In the genomic region with DNA sequence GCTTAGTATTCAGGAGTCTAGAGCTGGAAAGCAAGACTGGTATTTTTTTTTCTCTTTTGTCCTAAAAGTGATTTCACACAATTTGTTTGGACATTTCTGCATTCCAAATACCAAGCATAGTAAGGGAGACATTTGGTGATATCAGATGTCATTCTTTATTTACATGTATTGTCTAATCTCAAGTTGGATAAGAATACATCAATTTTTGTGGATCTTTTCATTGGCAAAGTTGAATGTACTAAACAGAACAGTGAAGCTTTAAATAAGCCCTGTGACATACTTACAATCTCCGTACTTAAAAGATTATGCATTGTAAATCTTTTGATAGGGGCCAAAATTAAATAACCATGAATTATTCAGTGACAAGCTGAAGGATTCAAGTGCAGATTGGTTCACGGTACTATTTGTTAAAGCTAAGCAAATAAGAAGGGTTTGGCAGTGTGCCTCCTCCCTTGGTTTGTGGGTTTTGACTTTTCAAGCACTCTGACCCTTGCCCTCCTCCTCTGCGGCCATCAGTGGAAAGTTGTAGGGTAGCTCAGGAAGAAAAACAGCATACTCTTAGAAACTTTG, we compare ENCODE assay signal across 11 cellular contexts.
DNase-seq lines count a peak whose midpoint lies in the region; TF ChIP-seq lines count a peak whose summit lies in the region.
"Had no signal": no experiment of that assay in that cellular context is flagged by ENCODE, and none has a peak within 500 bp of the region (broad histone marks: within the 10 kb centered on the region; RNA-seq: fewer than 3 reads in every experiment).

No MANE protein-coding gene starts in this region.

- no peaks in the 10 kb centered on the region for H3K36me3 ChIP-seq in neural progenitor cell
- H3K36me3 ChIP-seq: SJSA1 had no signal

- H3K36me3 Mint-ChIP-seq in neural progenitor cell = no peaks in the 10 kb centered on the region
- H3K36me3 Mint-ChIP-seq in HFFc6 (ENCODE audit: low read depth) = no peaks in the 10 kb centered on the region
- H3K36me3 Mint-ChIP-seq: CD4-positive, alpha-beta memory T cell had no signal

- H3K27me3 ChIP-seq in neural progenitor cell = no peaks in the 10 kb centered on the region
- H3K27me3 ChIP-seq: SJSA1 had no signal

- H3K4me1 Mint-ChIP-seq in neural progenitor cell = peaks cover 10% of the 10 kb centered on the region
- no peaks in the 10 kb centered on the region for H3K4me1 Mint-ChIP-seq in HFFc6 (ENCODE audit: low read depth)
- H3K4me1 Mint-ChIP-seq: CD4-positive, alpha-beta memory T cell; stimulated activated naive CD8-positive, alpha-beta T cell treated with anti-CD3 and anti-CD28 coated beads, Interleukin-15, amount 100 ng/mL, for 72 hours had no signal

- H3K27me3 Mint-ChIP-seq in neural progenitor cell (ENCODE audit: insufficient read depth, low read depth) = no peaks in the 10 kb centered on the region
- H3K27me3 Mint-ChIP-seq in HFFc6 (ENCODE audit: insufficient read depth) = no peaks in the 10 kb centered on the region
- H3K27me3 Mint-ChIP-seq: CD4-positive, alpha-beta memory T cell; stimulated activated naive CD8-positive, alpha-beta T cell treated with anti-CD3 and anti-CD28 coated beads, Interleukin-15, amount 100 ng/mL, for 72 hours had no signal

- no peaks in the 10 kb centered on the region for H3K9me3 Mint-ChIP-seq in neural progenitor cell
- peaks cover 20% of the 10 kb centered on the region for H3K9me3 Mint-ChIP-seq in HFFc6
- H3K9me3 Mint-ChIP-seq: stimulated activated naive CD8-positive, alpha-beta T cell treated with anti-CD3 and anti-CD28 coated beads, Interleukin-15, amount 100 ng/mL, for 72 hours had no signal

- peak overlapping the region; percentile 25 for H3K4me3 ChIP-seq in coronary artery
- no peak overlapping the region for H3K4me3 ChIP-seq in neural progenitor cell
- H3K4me3 ChIP-seq: SJSA1 had no signal

- H3K4me2 ChIP-seq in neural progenitor cell = no peak overlapping the region

- no peak for TF ChIP-seq CTCF in coronary artery (IDR thresholded peaks at IDR 0.05)
- no peak for TF ChIP-seq CTCF in neural progenitor cell (IDR thresholded peaks at IDR 0.05)
- TF ChIP-seq CTCF in HFFc6 (IDR thresholded peaks at IDR 0.05) = no peak

- peak overlapping the region in 1 of 2 donors; percentile 55 for H3K27ac ChIP-seq in coronary artery
- H3K27ac ChIP-seq in neural progenitor cell = no peak overlapping the region
- H3K27ac ChIP-seq: SJSA1 had no signal

- no peaks in the 10 kb centered on the region for H3F3A ChIP-seq in neural progenitor cell (ENCODE audit: low read depth)

- H2AFZ ChIP-seq in neural progenitor cell (replicated peaks) = peak overlapping the region; percentile 29

- no peaks in the 10 kb centered on the region for H3K79me2 ChIP-seq in neural progenitor cell (ENCODE audit: low read depth)

- H4K20me1 ChIP-seq in neural progenitor cell (ENCODE audit: low read depth) = no peaks in the 10 kb centered on the region

- no peaks in the 10 kb centered on the region for H3K9me3 ChIP-seq in neural progenitor cell (ENCODE audit: low read depth)
- H3K9me3 ChIP-seq: SJSA1 had no signal

- H3K27ac Mint-ChIP-seq in neural progenitor cell (no peak overlapping the region), HFFc6 (no peak overlapping the region)
- H3K27ac Mint-ChIP-seq: CD4-positive, alpha-beta memory T cell; stimulated activated naive CD8-positive, alpha-beta T cell treated with anti-CD3 and anti-CD28 coated beads, Interleukin-15, amount 100 ng/mL, for 72 hours had no signal

- no peak overlapping the region for H3K9ac ChIP-seq in neural progenitor cell

- DNase-seq in DMS153 treated with DMSO at 0.1 percent for 48 hours (lab: John Stamatoyannopoulos, UW; ENCODE audit: unreplicated experiment) (peak; percentile 54), NCI-H345 (lab: John Stamatoyannopoulos, UW) (peak; percentile 53), coronary artery (ENCODE audit: low spot score) (no peak), neural progenitor cell (ENCODE audit: low spot score) (peak; percentile 6), activated gamma-delta T cell treated with Interleukin-2 at 50 U/mL for 16 hours (no peak), HFFc6 (no peak), amniotic stem cell (lab: John Stamatoyannopoulos, UW) (no peak)
- no peak for DNase-seq in activated CD4-positive, alpha-beta T cell treated with anti-CD3 and anti-CD28 coated beads, Interleukin-2, amount 50 U/mL, for 1 hour
- DNase-seq: CD4-positive, alpha-beta memory T cell; stimulated activated naive CD8-positive, alpha-beta T cell treated with anti-CD3 and anti-CD28 coated beads, Interleukin-15, amount 100 ng/mL, for 72 hours had no signal

- H3K4me3 Mint-ChIP-seq in neural progenitor cell (no peak overlapping the region), HFFc6 (no peak overlapping the region)
- H3K4me3 Mint-ChIP-seq: CD4-positive, alpha-beta memory T cell; stimulated activated naive CD8-positive, alpha-beta T cell treated with anti-CD3 and anti-CD28 coated beads, Interleukin-15, amount 100 ng/mL, for 72 hours had no signal

- peaks cover 11% of the 10 kb centered on the region for H3K4me1 ChIP-seq in neural progenitor cell
- H3K4me1 ChIP-seq: SJSA1 had no signal

Comparison
In these comparisons a context has a peak if more than half of its experiments do, and no peak if none do; other contexts are left out.
1. DNase-seq: peak in DMS153 treated with DMSO at 0.1 percent for 48 hours (single experiment), NCI-H345 (single experiment) and neural progenitor cell (single experiment); none in coronary artery (single experiment), activated gamma-delta T cell treated with Interleukin-2 at 50 U/mL for 16 hours (single experiment), HFFc6 (single experiment), amniotic stem cell (single experiment) and activated CD4-positive, alpha-beta T cell treated with anti-CD3 and anti-CD28 coated beads, Interleukin-2, amount 50 U/mL, for 1 hour (single experiment).